8 cellular contexts compared by ENCODE assay signal in genomic region chr12:6647083-6647604, GRCh38. TPM values are rescaled to one million over a fixed set of nuclear protein-coding genes. Genes with fewer than 3 reads are reported as not detected.
DNase-seq lines count a peak whose midpoint lies in the region; ATAC-seq and TF ChIP-seq lines count a peak whose summit lies in the region.

ACRBP (minus strand) TSS chr12:6647432; CDS start chr12:6647366, 66 bp downstream.

- ATAC-seq in HG02798 (IDR thresholded peaks at IDR 0.05; ENCODE audit: poor library complexity, unreplicated experiment) = peak; percentile 52
- peak; percentile 95 for ATAC-seq in gastroesophageal sphincter

- no peaks in the 10 kb centered on the region for H4K20me1 ChIP-seq in BLaER1 treated with 17β-estradiol and CSF1 and Interleukin-3, amounts not matched to agents 10 nM and 100 nM
- no peaks in the 10 kb centered on the region for H4K20me1 ChIP-seq in neural progenitor cell (ENCODE audit: low read depth)

- H3K27ac ChIP-seq in BLaER1 treated with 17β-estradiol and CSF1 and Interleukin-3, amounts not matched to agents 10 nM and 100 nM = peak within 1 kb of the TSS in 7 of 11 experiments; percentile 2 to 49 (median 42); a peak in 10 of 22 replicates
- H3K27ac ChIP-seq in gastroesophageal sphincter (peak within 1 kb of the TSS in 3 of 4 donors; percentile 67 to 74 (median 73)), neural progenitor cell (no peak within 1 kb of the TSS)

- no peaks in the 10 kb centered on the region for H3K27me3 Mint-ChIP-seq in activated naive CD4-positive, alpha-beta T cell treated with anti-CD3 and anti-CD28 coated beads for 36 hours (ENCODE audit: low read depth)
- peaks cover 8% of the 10 kb centered on the region for H3K27me3 Mint-ChIP-seq in neural progenitor cell (ENCODE audit: insufficient read depth, low read depth)

- peak; percentile 56 for DNase-seq in activated naive CD4-positive, alpha-beta T cell treated with anti-CD3 and anti-CD28 coated beads for 36 hours
- DNase-seq in neural progenitor cell (ENCODE audit: low spot score) (peak; percentile 87), DMS79 (lab: John Stamatoyannopoulos, UW) (no peak), activated gamma-delta T cell (lab: John Stamatoyannopoulos, UW) (no peak)
- no peak for DNase-seq in effector CD4-positive, alpha-beta T cell

- H2AFZ ChIP-seq in neural progenitor cell (replicated peaks) = peak within 1 kb of the TSS; percentile 60

- peaks cover 0 to 40% (median 30%) of the 10 kb centered on the region in 11 experiments; a peak in 16 of 22 replicates for H3K9me3 ChIP-seq in BLaER1 treated with 17β-estradiol and CSF1 and Interleukin-3, amounts not matched to agents 10 nM and 100 nM (replicated peaks in 1 of 11)
- no peaks in the 10 kb centered on the region for H3K9me3 ChIP-seq in gastroesophageal sphincter
- no peaks in the 10 kb centered on the region for H3K9me3 ChIP-seq in neural progenitor cell (ENCODE audit: low read depth)

- peak within 1 kb of the TSS; percentile 15 to 64 (median 56); a peak in 14 of 22 replicates for H3K9ac ChIP-seq in BLaER1 treated with 17β-estradiol and CSF1 and Interleukin-3, amounts not matched to agents 10 nM and 100 nM
- H3K9ac ChIP-seq in neural progenitor cell = no peak within 1 kb of the TSS

- H3K4me1 ChIP-seq in BLaER1 treated with 17β-estradiol and CSF1 and Interleukin-3, amounts not matched to agents 10 nM and 100 nM = peaks cover 20 to 41% (median 32%) of the 10 kb centered on the region in 10 experiments
- H3K4me1 ChIP-seq in gastroesophageal sphincter (peaks cover 0 to 14% (median 0%) of the 10 kb centered on the region in 3 donors), neural progenitor cell (no peaks in the 10 kb centered on the region)

- H3K36me3 ChIP-seq in BLaER1 treated with 17β-estradiol and CSF1 and Interleukin-3, amounts not matched to agents 10 nM and 100 nM = peaks cover 31 to 64% (median 46%) of the 10 kb centered on the region in 11 experiments
- peaks cover 0 to 44% of the 10 kb centered on the region in 2 donors for H3K36me3 ChIP-seq in gastroesophageal sphincter
- H3K36me3 ChIP-seq in neural progenitor cell = no peaks in the 10 kb centered on the region

- peaks cover 10% of the 10 kb centered on the region for H3K36me3 Mint-ChIP-seq in activated naive CD4-positive, alpha-beta T cell treated with anti-CD3 and anti-CD28 coated beads for 36 hours (ENCODE audit: low read depth)
- peaks cover 24% of the 10 kb centered on the region for H3K36me3 Mint-ChIP-seq in neural progenitor cell

- H3K4me1 Mint-ChIP-seq in activated naive CD4-positive, alpha-beta T cell treated with anti-CD3 and anti-CD28 coated beads for 36 hours (ENCODE audit: low read depth) = peaks cover 6% of the 10 kb centered on the region
- H3K4me1 Mint-ChIP-seq in neural progenitor cell = peaks cover 5% of the 10 kb centered on the region

- no peaks in the 10 kb centered on the region for H3K27me3 ChIP-seq in BLaER1 treated with 17β-estradiol and CSF1 and Interleukin-3, amounts not matched to agents 10 nM and 100 nM
- no peaks in the 10 kb centered on the region for H3K27me3 ChIP-seq in gastroesophageal sphincter
- peaks cover 3% of the 10 kb centered on the region for H3K27me3 ChIP-seq in neural progenitor cell

- H3K4me3 ChIP-seq in BLaER1 treated with 17β-estradiol and CSF1 and Interleukin-3, amounts not matched to agents 10 nM and 100 nM = peak within 1 kb of the TSS in 9 of 10 experiments; percentile 22 to 57 (median 44); a peak in 16 of 20 replicates
- H3K4me3 ChIP-seq in gastroesophageal sphincter = peak within 1 kb of the TSS; percentile 46 to 60
- peak within 1 kb of the TSS; percentile 63 for H3K4me3 ChIP-seq in neural progenitor cell

- peaks cover 5% of the 10 kb centered on the region for H3F3A ChIP-seq in neural progenitor cell (ENCODE audit: low read depth)

- intact Hi-C loops in activated naive CD4-positive, alpha-beta T cell treated with anti-CD3 and anti-CD28 coated beads for 36 hours (cut with micrococcal nuclease) = no loop called here

- WGBS in gastroesophageal sphincter (ENCODE audit: low coverage in 1 of 2), 2 donors = 0 to 2% methylated on average over 5 to 11 of the region's 38 CpGs

- no peaks in the 10 kb centered on the region for H3K79me2 ChIP-seq in neural progenitor cell (ENCODE audit: low read depth)

- no peak within 1 kb of the TSS for H3K27ac Mint-ChIP-seq in activated naive CD4-positive, alpha-beta T cell treated with anti-CD3 and anti-CD28 coated beads for 36 hours
- peak within 1 kb of the TSS; percentile 66 for H3K27ac Mint-ChIP-seq in neural progenitor cell

- H3K4me2 ChIP-seq in BLaER1 treated with 17β-estradiol and CSF1 and Interleukin-3, amounts not matched to agents 10 nM and 100 nM = peak within 1 kb of the TSS; percentile 24 to 75 (median 60)
- peak within 1 kb of the TSS; percentile 87 for H3K4me2 ChIP-seq in neural progenitor cell

- TF ChIP-seq CTCF in gastroesophageal sphincter (IDR thresholded peaks at IDR 0.05) = no peak
- TF ChIP-seq CTCF in neural progenitor cell (IDR thresholded peaks at IDR 0.05) = no peak

- H3K9me3 Mint-ChIP-seq in activated naive CD4-positive, alpha-beta T cell treated with anti-CD3 and anti-CD28 coated beads for 36 hours = peaks cover 10% of the 10 kb centered on the region
- no peaks in the 10 kb centered on the region for H3K9me3 Mint-ChIP-seq in neural progenitor cell

- TF ChIP-seq POLR2A in gastroesophageal sphincter (IDR thresholded peaks at IDR 0.05) = peak; percentile 18 to 21

- no peak for TF ChIP-seq EP300 in gastroesophageal sphincter (IDR thresholded peaks at IDR 0.05)

- peak within 1 kb of the TSS; percentile 72 for H3K4me3 Mint-ChIP-seq in activated naive CD4-positive, alpha-beta T cell treated with anti-CD3 and anti-CD28 coated beads for 36 hours
- peak within 1 kb of the TSS; percentile 79 for H3K4me3 Mint-ChIP-seq in neural progenitor cell

- CTCF ChIA-PET in activated naive CD4-positive, alpha-beta T cell treated with anti-CD3 and anti-CD28 coated beads for 36 hours (lab: Charles Lee) = interaction anchor here (0.8 kb wide), 1 partner anchor 193 kb away, joined by 6 read pairs; no protein-coding TSS in a partner anchor

RNA-seq across cellular contexts. Expression of gene ACRBP, which starts in this region (rescaled TPM):
- 1 to 10 TPM; 2.3 to 2.4 TPM for total RNA-seq in activated naive CD4-positive, alpha-beta T cell treated with anti-CD3 and anti-CD28 coated beads for 36 hours
- total RNA-seq in gastroesophageal sphincter = 1 to 10 TPM in 2 of 4 donors, under 1 TPM in 1, not detected in 1; 0.81 to 3.2 (median 2.4) TPM
- 2.7 and 3.8 TPM in 2 replicates for total RNA-seq in neural progenitor cell (ENCODE audit: low replicate concordance)

Comparison
In these comparisons a context has a peak if more than half of its experiments do, and no peak if none do; other contexts are left out.
1. DNase-seq: peak in activated naive CD4-positive, alpha-beta T cell treated with anti-CD3 and anti-CD28 coated beads for 36 hours (single experiment) and neural progenitor cell (single experiment); none in DMS79 (single experiment), effector CD4-positive, alpha-beta T cell (single experiment) and activated gamma-delta T cell (single experiment).
2. Peak in every context shown above with its lines, with median percentiles within 50 percentile points of each other: H3K4me3 ChIP-seq.